ENCODE assay signal across 27 cellular contexts in genomic region chr3:51503007-51503406, GRCh38.
"Had no signal": no experiment of that assay in that cellular context is flagged by ENCODE, and none has a peak within 500 bp of the region (broad histone marks: within the 10 kb centered on the region; RNA-seq: fewer than 3 reads in every experiment).

No MANE protein-coding gene starts in this region.

- H3K36me3 ChIP-seq: MG63, SJSA1 had no signal

- H3K27me3 ChIP-seq: MG63, SJSA1 had no signal

- H3K9me3 Mint-ChIP-seq: activated CD8-positive, alpha-beta T cell treated with anti-CD3 and anti-CD28 coated beads for 36 hours; activated T-cell treated with anti-CD3 and anti-CD28 coated beads, Interleukin-2, amount 50 U/mL, for 72 hours; activated T-helper 2 cell treated with anti-CD3 and anti-CD28 coated beads, Interferon-gamma antibody, Interleukin-2, Interleukin-4, amounts not matched to agents 10 μg/mL and 5 μg/mL and 100 μg/mL, durations not matched to agents 14 hours and 24 hours and 36 hours; T-helper 1 cell treated with Interleukin-12 subunit alpha and Interleukin-12 subunit beta and Interleukin-4 antibody, amounts not matched to agents 30 μg/mL and 1 μg/mL, for 36 hours had no signal

- FAIRE-seq: bronchial epithelial cell, RCC 7860 had no signal

- H3K27me3 Mint-ChIP-seq: activated CD4-positive, alpha-beta T cell treated with anti-CD3 and anti-CD28 coated beads for 36 hours; activated CD8-positive, alpha-beta T cell treated with anti-CD3 and anti-CD28 coated beads for 36 hours had no signal

- H3K9me3 ChIP-seq: MG63, SJSA1 had no signal

- H3K27ac ChIP-seq: SJSA1 had no signal

- H3K4me3 Mint-ChIP-seq: activated CD4-positive, alpha-beta T cell treated with anti-CD3 and anti-CD28 coated beads for 36 hours; activated CD8-positive, alpha-beta T cell treated with anti-CD3 and anti-CD28 coated beads for 36 hours; activated T-cell treated with anti-CD3 and anti-CD28 coated beads, Interleukin-2, amount 50 U/mL, for 72 hours; T-helper 1 cell treated with Interleukin-12 subunit alpha and Interleukin-12 subunit beta and Interleukin-4 antibody, amounts not matched to agents 30 μg/mL and 1 μg/mL, for 36 hours had no signal

- DNase-seq: activated CD4-positive, alpha-beta T cell treated with anti-CD3 and anti-CD28 coated beads for 36 hours; activated CD4-positive, CD25-positive, alpha-beta regulatory T cell; activated CD8-positive, alpha-beta memory T cell treated with anti-CD3 and anti-CD28 coated beads, Interleukin-2, amount 50 U/mL, for 4 hours; activated CD8-positive, alpha-beta T cell treated with anti-CD3 and anti-CD28 coated beads for 36 hours; activated gamma-delta T cell treated with Interleukin-2 at 50 U/mL for 16 hours; activated naive CD4-positive, alpha-beta T cell treated with anti-CD3 and anti-CD28 coated beads, Interleukin-2, amount 50 U/mL, for 16 hours; activated T-cell treated with anti-CD3 and anti-CD28 coated beads, Interleukin-2, amount 50 U/mL, for 72 hours; central memory CD4-positive, alpha-beta T cell; KBM-7; MG63; MV-4-11; NCI-H1092 treated with DMSO at 0.1 percent for 48 hours; NCI-H1417 treated with DMSO at 0.1 percent for 48 hours; NCI-H1694 treated with DMSO at 0.1 percent for 48 hours; NCI-H2029 treated with DMSO at 0.1 percent for 48 hours; NCI-H345; NCI-H510A; NCI-H526 treated with DMSO at 0.1 percent for 48 hours; NK-92 treated with Interleukin-12 subunit alpha and Interleukin-12 subunit beta, amount 100 ng/mL, for 24 hours; OCI-M1; SHP77; T-helper 9 cell had no signal

- H3K4me3 ChIP-seq: MG63, SJSA1 had no signal

- H3K27ac Mint-ChIP-seq: activated CD4-positive, alpha-beta T cell treated with anti-CD3 and anti-CD28 coated beads for 36 hours; activated CD8-positive, alpha-beta T cell treated with anti-CD3 and anti-CD28 coated beads for 36 hours; activated T-cell treated with anti-CD3 and anti-CD28 coated beads, Interleukin-2, amount 50 U/mL, for 72 hours; activated T-helper 2 cell treated with anti-CD3 and anti-CD28 coated beads, Interferon-gamma antibody, Interleukin-2, Interleukin-4, amounts not matched to agents 10 μg/mL and 5 μg/mL and 100 μg/mL, durations not matched to agents 14 hours and 24 hours and 36 hours; T-helper 1 cell treated with Interleukin-12 subunit alpha and Interleukin-12 subunit beta and Interleukin-4 antibody, amounts not matched to agents 30 μg/mL and 1 μg/mL, for 36 hours had no signal
